ENCODE assay signal across 1 cellular context in the genomic region with DNA sequence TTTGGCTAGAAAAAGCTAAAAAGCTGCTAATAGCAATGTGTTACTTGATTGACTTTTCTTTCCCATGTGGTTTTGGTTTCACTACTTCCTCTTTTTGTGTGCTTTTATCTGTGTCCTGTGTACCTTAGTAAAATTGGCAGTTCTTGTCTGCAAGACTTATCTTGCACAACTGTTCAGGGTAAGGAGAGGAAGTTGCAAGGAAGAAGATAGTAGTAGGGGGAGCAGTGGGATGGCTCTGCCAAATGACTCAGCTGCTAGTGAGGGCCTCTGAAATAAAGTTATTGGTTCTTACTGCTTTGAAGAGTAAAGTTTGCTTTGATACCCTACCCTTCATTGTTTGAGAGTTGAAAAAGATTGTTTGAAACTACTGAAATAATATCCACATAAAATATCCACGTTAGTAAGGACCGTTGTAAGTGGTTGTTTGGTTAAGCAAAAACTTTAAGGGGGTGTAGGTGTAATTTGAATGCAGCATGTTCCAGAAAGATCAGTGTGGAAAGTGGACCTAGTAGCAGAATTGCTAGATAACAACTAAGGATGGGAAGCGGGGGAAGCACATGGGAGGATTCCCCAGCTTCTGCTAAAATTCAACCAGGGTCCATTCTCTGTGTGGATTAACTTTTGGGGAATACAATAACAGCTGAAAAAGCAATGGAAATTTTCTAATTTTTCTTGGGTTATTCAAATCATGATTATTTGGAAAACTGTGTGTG.
A peak's percentile ranks its signal among the peaks of the same experiment; 100 is the strongest.
TF ChIP-seq lines count a peak whose summit lies in the region.

No MANE protein-coding gene starts in this region.

TF ChIP-seq in K562, 482 proteins besides CTCF, POLR2A, EP300 and RAD21 (continued from another document and continues in another):
- TF ChIP-seq, protein P1, sequence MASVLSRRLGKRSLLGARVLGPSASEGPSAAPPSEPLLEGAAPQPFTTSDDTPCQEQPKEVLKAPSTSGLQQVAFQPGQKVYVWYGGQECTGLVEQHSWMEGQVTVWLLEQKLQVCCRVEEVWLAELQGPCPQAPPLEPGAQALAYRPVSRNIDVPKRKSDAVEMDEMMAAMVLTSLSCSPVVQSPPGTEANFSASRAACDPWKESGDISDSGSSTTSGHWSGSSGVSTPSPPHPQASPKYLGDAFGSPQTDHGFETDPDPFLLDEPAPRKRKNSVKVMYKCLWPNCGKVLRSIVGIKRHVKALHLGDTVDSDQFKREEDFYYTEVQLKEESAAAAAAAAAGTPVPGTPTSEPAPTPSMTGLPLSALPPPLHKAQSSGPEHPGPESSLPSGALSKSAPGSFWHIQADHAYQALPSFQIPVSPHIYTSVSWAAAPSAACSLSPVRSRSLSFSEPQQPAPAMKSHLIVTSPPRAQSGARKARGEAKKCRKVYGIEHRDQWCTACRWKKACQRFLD (CRISPR knock-in tag; IDR thresholded peaks at IDR 0.05) = peak; percentile 78; the same call in 1 of the 2 replicates
- TF ChIP-seq, protein P2, sequence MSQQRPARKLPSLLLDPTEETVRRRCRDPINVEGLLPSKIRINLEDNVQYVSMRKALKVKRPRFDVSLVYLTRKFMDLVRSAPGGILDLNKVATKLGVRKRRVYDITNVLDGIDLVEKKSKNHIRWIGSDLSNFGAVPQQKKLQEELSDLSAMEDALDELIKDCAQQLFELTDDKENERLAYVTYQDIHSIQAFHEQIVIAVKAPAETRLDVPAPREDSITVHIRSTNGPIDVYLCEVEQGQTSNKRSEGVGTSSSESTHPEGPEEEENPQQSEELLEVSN (IDR thresholded peaks at IDR 0.05; ENCODE audit: borderline replicate concordance in 1 of 2, extremely low read depth in 1 of 2, insufficient read depth in 1 of 2, insufficient read length in 1 of 2, low read depth in 1 of 2, low read length in 1 of 2, poor library complexity in 1 of 2, severe bottlenecking in 1 of 2) = peak in 1 of 2 experiments; percentile 28
- TF ChIP-seq VEZF1 (CRISPR knock-in tag; IDR thresholded peaks at IDR 0.05) = peak; percentile 89
- TF ChIP-seq HMBOX1 (IDR thresholded peaks at IDR 0.05) = peak; percentile 92
- peak; percentile 81; the same call in 1 of the 2 replicates for TF ChIP-seq MAFF (IDR thresholded peaks at IDR 0.05; ENCODE audit: low read length)
- TF ChIP-seq CREB3L1 (IDR thresholded peaks at IDR 0.05; ENCODE audit: borderline replicate concordance, low read depth) = 0 out of 2 replicates have a peak, but pooled peaks have one; percentile 28
- peak; percentile 84 for TF ChIP-seq TAL1 (IDR thresholded peaks at IDR 0.05)
- TF ChIP-seq NFATC3 (IDR thresholded peaks at IDR 0.05) = 0 out of 2 replicates have a peak, but pooled peaks have one; percentile 58
- peak; percentile 59 for TF ChIP-seq TAF9B (IDR thresholded peaks at IDR 0.05; ENCODE audit: partially characterized antibody)
- peak; percentile 74; the same call in 1 of the 2 replicates for TF ChIP-seq MTA3 (IDR thresholded peaks at IDR 0.05; ENCODE audit: borderline replicate concordance)
- no peak for TF ChIP-seq POU5F1 (IDR thresholded peaks at IDR 0.05; ENCODE audit: borderline replicate concordance, low read depth, low read length, partially characterized antibody)
- TF ChIP-seq, protein P3, sequence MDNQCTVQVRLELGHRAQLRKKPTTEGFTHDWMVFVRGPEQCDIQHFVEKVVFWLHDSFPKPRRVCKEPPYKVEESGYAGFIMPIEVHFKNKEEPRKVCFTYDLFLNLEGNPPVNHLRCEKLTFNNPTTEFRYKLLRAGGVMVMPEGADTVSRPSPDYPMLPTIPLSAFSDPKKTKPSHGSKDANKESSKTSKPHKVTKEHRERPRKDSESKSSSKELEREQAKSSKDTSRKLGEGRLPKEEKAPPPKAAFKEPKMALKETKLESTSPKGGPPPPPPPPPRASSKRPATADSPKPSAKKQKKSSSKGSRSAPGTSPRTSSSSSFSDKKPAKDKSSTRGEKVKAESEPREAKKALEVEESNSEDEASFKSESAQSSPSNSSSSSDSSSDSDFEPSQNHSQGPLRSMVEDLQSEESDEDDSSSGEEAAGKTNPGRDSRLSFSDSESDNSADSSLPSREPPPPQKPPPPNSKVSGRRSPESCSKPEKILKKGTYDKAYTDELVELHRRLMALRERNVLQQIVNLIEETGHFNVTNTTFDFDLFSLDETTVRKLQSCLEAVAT (IDR thresholded peaks at IDR 0.05) = peak; percentile 37 to 89; a peak in 3 of 4 replicates
- TF ChIP-seq CREB3 (tag; conservative IDR thresholded peaks at IDR 0.05; ENCODE audit: low read depth) = peak; percentile 64; the same call in 1 of the 2 replicates
- peak; percentile 95 for TF ChIP-seq GATAD2B (IDR thresholded peaks at IDR 0.05; ENCODE audit: borderline replicate concordance)
- peak; percentile 93 for TF ChIP-seq RNF2 (IDR thresholded peaks at IDR 0.05)
- TF ChIP-seq, protein P4, sequence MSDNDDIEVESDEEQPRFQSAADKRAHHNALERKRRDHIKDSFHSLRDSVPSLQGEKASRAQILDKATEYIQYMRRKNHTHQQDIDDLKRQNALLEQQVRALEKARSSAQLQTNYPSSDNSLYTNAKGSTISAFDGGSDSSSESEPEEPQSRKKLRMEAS (CRISPR knock-in tag; IDR thresholded peaks at IDR 0.05) = no peak; the same call in 1 of the 2 replicates
- peak; percentile 70 for TF ChIP-seq HDAC3 (IDR thresholded peaks at IDR 0.05; ENCODE audit: borderline replicate concordance, partially characterized antibody)
- peak; percentile 98 for TF ChIP-seq NBN (IDR thresholded peaks at IDR 0.05; ENCODE audit: low read depth)
- TF ChIP-seq MAZ (CRISPR knock-in tag; conservative IDR thresholded peaks at IDR 0.05 in 1 of 2, IDR thresholded peaks at IDR 0.05 in 1 of 2) = peak; percentile 49; a peak in 1 of 4 replicates
- TF ChIP-seq DNMT1 (IDR thresholded peaks at IDR 0.05) = 0 out of 2 replicates have a peak, but pooled peaks have one; percentile 86
- peak; percentile 80 for TF ChIP-seq NCOA1 (IDR thresholded peaks at IDR 0.05; ENCODE audit: low read depth)
- TF ChIP-seq, protein P5, sequence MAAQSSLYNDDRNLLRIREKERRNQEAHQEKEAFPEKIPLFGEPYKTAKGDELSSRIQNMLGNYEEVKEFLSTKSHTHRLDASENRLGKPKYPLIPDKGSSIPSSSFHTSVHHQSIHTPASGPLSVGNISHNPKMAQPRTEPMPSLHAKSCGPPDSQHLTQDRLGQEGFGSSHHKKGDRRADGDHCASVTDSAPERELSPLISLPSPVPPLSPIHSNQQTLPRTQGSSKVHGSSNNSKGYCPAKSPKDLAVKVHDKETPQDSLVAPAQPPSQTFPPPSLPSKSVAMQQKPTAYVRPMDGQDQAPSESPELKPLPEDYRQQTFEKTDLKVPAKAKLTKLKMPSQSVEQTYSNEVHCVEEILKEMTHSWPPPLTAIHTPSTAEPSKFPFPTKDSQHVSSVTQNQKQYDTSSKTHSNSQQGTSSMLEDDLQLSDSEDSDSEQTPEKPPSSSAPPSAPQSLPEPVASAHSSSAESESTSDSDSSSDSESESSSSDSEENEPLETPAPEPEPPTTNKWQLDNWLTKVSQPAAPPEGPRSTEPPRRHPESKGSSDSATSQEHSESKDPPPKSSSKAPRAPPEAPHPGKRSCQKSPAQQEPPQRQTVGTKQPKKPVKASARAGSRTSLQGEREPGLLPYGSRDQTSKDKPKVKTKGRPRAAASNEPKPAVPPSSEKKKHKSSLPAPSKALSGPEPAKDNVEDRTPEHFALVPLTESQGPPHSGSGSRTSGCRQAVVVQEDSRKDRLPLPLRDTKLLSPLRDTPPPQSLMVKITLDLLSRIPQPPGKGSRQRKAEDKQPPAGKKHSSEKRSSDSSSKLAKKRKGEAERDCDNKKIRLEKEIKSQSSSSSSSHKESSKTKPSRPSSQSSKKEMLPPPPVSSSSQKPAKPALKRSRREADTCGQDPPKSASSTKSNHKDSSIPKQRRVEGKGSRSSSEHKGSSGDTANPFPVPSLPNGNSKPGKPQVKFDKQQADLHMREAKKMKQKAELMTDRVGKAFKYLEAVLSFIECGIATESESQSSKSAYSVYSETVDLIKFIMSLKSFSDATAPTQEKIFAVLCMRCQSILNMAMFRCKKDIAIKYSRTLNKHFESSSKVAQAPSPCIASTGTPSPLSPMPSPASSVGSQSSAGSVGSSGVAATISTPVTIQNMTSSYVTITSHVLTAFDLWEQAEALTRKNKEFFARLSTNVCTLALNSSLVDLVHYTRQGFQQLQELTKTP (IDR thresholded peaks at IDR 0.05; ENCODE audit: low read depth in 1 of 2, partially characterized antibody in 2 of 2) = peak in 1 of 2 experiments; percentile 75
- TF ChIP-seq PHTF2 (CRISPR knock-in tag; IDR thresholded peaks at IDR 0.05) = no peak
- peak; percentile 11 for TF ChIP-seq FOS (IDR thresholded peaks at IDR 0.05; ENCODE audit: extremely low read depth, insufficient read length)
- TF ChIP-seq RBM22 (IDR thresholded peaks at IDR 0.05; ENCODE audit: low read depth, low read length, poor library complexity, severe bottlenecking) = no peak
- TF ChIP-seq HLTF (IDR thresholded peaks at IDR 0.05) = peak; percentile 68; the same call in 1 of the 2 replicates
- TF ChIP-seq SPI1 (IDR thresholded peaks at IDR 0.05; ENCODE audit: borderline replicate concordance, low read depth, low read length) = peak; percentile 98
- TF ChIP-seq SMARCB1 (IDR thresholded peaks at IDR 0.05; ENCODE audit: insufficient read length, low read depth) = no peak
- peak; percentile 94 for TF ChIP-seq TEAD4 (IDR thresholded peaks at IDR 0.05; ENCODE audit: low read length)
- TF ChIP-seq TEAD4 (CRISPR knock-in tag; IDR thresholded peaks at IDR 0.05; ENCODE audit: borderline replicate concordance) = no peak
- TF ChIP-seq RBM25 (IDR thresholded peaks at IDR 0.05; ENCODE audit: low read depth, low read length, severe bottlenecking) = peak; percentile 68
- TF ChIP-seq ZNF24 (IDR thresholded peaks at IDR 0.05) = peak; percentile 92
- TF ChIP-seq ATF3 (IDR thresholded peaks at IDR 0.05) = peak; percentile 81
- TF ChIP-seq ATF3 (CRISPR knock-in tag; conservative IDR thresholded peaks at IDR 0.05) = peak; percentile 78; the same call in 1 of the 2 replicates
- TF ChIP-seq ZNF175 (CRISPR knock-in tag; IDR thresholded peaks at IDR 0.05; ENCODE audit: low read depth) = peak; percentile 78
- TF ChIP-seq THRAP3 (IDR thresholded peaks at IDR 0.05; ENCODE audit: borderline replicate concordance) = no peak
- TF ChIP-seq HDAC2 (IDR thresholded peaks at IDR 0.05) = peak; percentile 97
- peak; percentile 84 for TF ChIP-seq ETV5 (CRISPR knock-in tag; IDR thresholded peaks at IDR 0.05; ENCODE audit: low read depth)
- TF ChIP-seq, protein P6, sequence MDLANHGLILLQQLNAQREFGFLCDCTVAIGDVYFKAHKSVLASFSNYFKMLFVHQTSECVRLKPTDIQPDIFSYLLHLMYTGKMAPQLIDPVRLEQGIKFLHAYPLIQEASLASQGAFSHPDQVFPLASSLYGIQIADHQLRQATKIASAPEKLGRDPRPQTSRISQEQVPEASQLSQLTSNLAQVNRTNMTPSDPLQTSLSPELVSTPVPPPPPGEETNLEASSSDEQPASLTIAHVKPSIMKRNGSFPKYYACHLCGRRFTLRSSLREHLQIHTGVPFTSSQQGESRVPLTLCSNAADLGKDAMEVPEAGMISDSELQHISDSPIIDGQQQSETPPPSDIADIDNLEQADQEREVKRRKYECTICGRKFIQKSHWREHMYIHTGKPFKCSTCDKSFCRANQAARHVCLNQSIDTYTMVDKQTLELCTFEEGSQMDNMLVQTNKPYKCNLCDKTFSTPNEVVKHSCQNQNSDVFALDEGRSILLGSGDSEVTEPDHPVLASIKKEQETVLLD (IDR thresholded peaks at IDR 0.05) = peak; percentile 79; the same call in 1 of the 2 replicates
- peak; percentile 40; the same call in 1 of the 2 replicates for TF ChIP-seq FOXJ2 (tag; IDR thresholded peaks at IDR 0.05)
- TF ChIP-seq MEF2A (IDR thresholded peaks at IDR 0.05; ENCODE audit: control insufficient read depth, low read depth, low read length) = 0 out of 2 replicates have a peak, but pooled peaks have one; percentile 20
- peak; percentile 80 for TF ChIP-seq MAFG (tag; conservative IDR thresholded peaks at IDR 0.05)
- TF ChIP-seq EWSR1 (IDR thresholded peaks at IDR 0.05; ENCODE audit: borderline replicate concordance, low read depth, partially characterized antibody) = no peak
